In genomic region chr18:58402951-58403702, GRCh38 we compare ENCODE assay signal across 1 cellular context.
TF ChIP-seq lines count a peak whose summit lies in the region.

No MANE protein-coding gene starts in this region.

TF ChIP-seq in HepG2, 621 proteins besides CTCF, POLR2A, EP300 and RAD21 (continued from another document and continues in another):
- TF ChIP-seq HMG20A (CRISPR knock-in tag; IDR thresholded peaks at IDR 0.05; ENCODE audit: borderline replicate concordance) (peak; percentile 79; the same call in 1 of the 2 replicates), ZNF629 (CRISPR knock-in tag; conservative IDR thresholded peaks at IDR 0.05) (0 out of 2 replicates have a peak, but pooled peaks have one; percentile 44), TEAD3 (CRISPR knock-in tag; optimal IDR thresholded peaks at IDR 0.05; ENCODE audit: borderline replicate concordance) (peak; percentile 87), PHF20 (CRISPR knock-in tag; IDR thresholded peaks at IDR 0.05) (no peak), CENPX (CRISPR knock-in tag; IDR thresholded peaks at IDR 0.05) (no peak), NKX3-1 (CRISPR knock-in tag; IDR thresholded peaks at IDR 0.05) (no peak), FOXP1 (IDR thresholded peaks at IDR 0.05) (no peak), FOXP1 (CRISPR knock-in tag; IDR thresholded peaks at IDR 0.05) (peak; percentile 92), ARHGAP35 (CRISPR knock-in tag; IDR thresholded peaks at IDR 0.05; ENCODE audit: borderline replicate concordance) (peak; percentile 75), TEAD2 (CRISPR knock-in tag; IDR thresholded peaks at IDR 0.05) (no peak), U2AF2 (IDR thresholded peaks at IDR 0.05; ENCODE audit: low read depth, low read length) (no peak), IRF2 (CRISPR knock-in tag; IDR thresholded peaks at IDR 0.05) (peak; percentile 92), GRHL1 (CRISPR knock-in tag; conservative IDR thresholded peaks at IDR 0.05) (no peak), GMEB1 (CRISPR knock-in tag; IDR thresholded peaks at IDR 0.05; ENCODE audit: borderline replicate concordance) (peak; percentile 61), TBL1XR1 (IDR thresholded peaks at IDR 0.05; ENCODE audit: borderline replicate concordance, low read length, partially characterized antibody) (no peak), ELK4 (CRISPR knock-in tag; IDR thresholded peaks at IDR 0.05; ENCODE audit: borderline replicate concordance) (no peak), HHEX (CRISPR knock-in tag; IDR thresholded peaks at IDR 0.05) (0 out of 2 replicates have a peak, but pooled peaks have one; percentile 54), FOSL1 (CRISPR knock-in tag; IDR thresholded peaks at IDR 0.05; ENCODE audit: borderline replicate concordance) (no peak), ZNF788 (CRISPR knock-in tag; IDR thresholded peaks at IDR 0.05; ENCODE audit: borderline replicate concordance) (peak; percentile 71; the same call in 1 of the 2 replicates), ZNF281 (CRISPR knock-in tag; IDR thresholded peaks at IDR 0.05; ENCODE audit: borderline replicate concordance) (peak; percentile 85), REXO4 (CRISPR knock-in tag; IDR thresholded peaks at IDR 0.05; ENCODE audit: borderline replicate concordance) (no peak), NFRKB (IDR thresholded peaks at IDR 0.05) (no peak), EHMT2 (IDR thresholded peaks at IDR 0.05; ENCODE audit: borderline replicate concordance, low read depth, low read length) (no peak), KLF13 (CRISPR knock-in tag; IDR thresholded peaks at IDR 0.05) (no peak), TRAFD1 (CRISPR knock-in tag; IDR thresholded peaks at IDR 0.05; ENCODE audit: borderline replicate concordance) (no peak), ZNF264 (CRISPR knock-in tag; IDR thresholded peaks at IDR 0.05) (peak; percentile 64), ZBTB2 (CRISPR knock-in tag; IDR thresholded peaks at IDR 0.05; ENCODE audit: low read depth) (no peak), STAG1 (CRISPR knock-in tag; IDR thresholded peaks at IDR 0.05) (peak; percentile 46), ZNF674 (CRISPR knock-in tag; IDR thresholded peaks at IDR 0.05; ENCODE audit: low read depth) (no peak), ZNF12 (CRISPR knock-in tag; IDR thresholded peaks at IDR 0.05) (no peak), USF2 (IDR thresholded peaks at IDR 0.05; ENCODE audit: low read depth, low read length) (no peak), USF2 (CRISPR knock-in tag; IDR thresholded peaks at IDR 0.05; ENCODE audit: borderline replicate concordance) (no peak), HCFC1 (IDR thresholded peaks at IDR 0.05; ENCODE audit: low read depth, low read length) (no peak), AGO1 (IDR thresholded peaks at IDR 0.05; ENCODE audit: low read depth, low read length, poor library complexity, severe bottlenecking) (peak; percentile 88), TCF7L2 (IDR thresholded peaks at IDR 0.05; ENCODE audit: low read depth, low read length) (no peak), HMGA1 (CRISPR knock-in tag; conservative IDR thresholded peaks at IDR 0.05) (no peak), E2F5 (CRISPR knock-in tag; conservative IDR thresholded peaks at IDR 0.05) (no peak)
- TF ChIP-seq, protein P1, sequence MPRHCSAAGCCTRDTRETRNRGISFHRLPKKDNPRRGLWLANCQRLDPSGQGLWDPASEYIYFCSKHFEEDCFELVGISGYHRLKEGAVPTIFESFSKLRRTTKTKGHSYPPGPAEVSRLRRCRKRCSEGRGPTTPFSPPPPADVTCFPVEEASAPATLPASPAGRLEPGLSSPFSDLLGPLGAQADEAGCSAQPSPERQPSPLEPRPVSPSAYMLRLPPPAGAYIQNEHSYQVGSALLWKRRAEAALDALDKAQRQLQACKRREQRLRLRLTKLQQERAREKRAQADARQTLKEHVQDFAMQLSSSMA (CRISPR knock-in tag; IDR thresholded peaks at IDR 0.05) = no peak
- TF ChIP-seq, protein P2, sequence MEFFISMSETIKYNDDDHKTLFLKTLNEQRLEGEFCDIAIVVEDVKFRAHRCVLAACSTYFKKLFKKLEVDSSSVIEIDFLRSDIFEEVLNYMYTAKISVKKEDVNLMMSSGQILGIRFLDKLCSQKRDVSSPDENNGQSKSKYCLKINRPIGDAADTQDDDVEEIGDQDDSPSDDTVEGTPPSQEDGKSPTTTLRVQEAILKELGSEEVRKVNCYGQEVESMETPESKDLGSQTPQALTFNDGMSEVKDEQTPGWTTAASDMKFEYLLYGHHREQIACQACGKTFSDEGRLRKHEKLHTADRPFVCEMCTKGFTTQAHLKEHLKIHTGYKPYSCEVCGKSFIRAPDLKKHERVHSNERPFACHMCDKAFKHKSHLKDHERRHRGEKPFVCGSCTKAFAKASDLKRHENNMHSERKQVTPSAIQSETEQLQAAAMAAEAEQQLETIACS (CRISPR knock-in tag; IDR thresholded peaks at IDR 0.05) = peak; percentile 45; the same call in 1 of the 2 replicates
- TF ChIP-seq, protein P3, sequence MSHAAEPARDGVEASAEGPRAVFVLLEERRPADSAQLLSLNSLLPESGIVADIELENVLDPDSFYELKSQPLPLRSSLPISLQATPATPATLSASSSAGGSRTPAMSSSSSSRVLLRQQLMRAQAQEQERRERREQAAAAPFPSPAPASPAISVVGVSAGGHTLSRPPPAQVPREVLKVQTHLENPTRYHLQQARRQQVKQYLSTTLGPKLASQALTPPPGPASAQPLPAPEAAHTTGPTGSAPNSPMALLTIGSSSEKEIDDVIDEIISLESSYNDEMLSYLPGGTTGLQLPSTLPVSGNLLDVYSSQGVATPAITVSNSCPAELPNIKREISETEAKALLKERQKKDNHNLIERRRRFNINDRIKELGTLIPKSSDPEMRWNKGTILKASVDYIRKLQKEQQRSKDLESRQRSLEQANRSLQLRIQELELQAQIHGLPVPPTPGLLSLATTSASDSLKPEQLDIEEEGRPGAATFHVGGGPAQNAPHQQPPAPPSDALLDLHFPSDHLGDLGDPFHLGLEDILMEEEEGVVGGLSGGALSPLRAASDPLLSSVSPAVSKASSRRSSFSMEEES (CRISPR knock-in tag; IDR thresholded peaks at IDR 0.05) = peak; percentile 91
- TF ChIP-seq, protein P4, sequence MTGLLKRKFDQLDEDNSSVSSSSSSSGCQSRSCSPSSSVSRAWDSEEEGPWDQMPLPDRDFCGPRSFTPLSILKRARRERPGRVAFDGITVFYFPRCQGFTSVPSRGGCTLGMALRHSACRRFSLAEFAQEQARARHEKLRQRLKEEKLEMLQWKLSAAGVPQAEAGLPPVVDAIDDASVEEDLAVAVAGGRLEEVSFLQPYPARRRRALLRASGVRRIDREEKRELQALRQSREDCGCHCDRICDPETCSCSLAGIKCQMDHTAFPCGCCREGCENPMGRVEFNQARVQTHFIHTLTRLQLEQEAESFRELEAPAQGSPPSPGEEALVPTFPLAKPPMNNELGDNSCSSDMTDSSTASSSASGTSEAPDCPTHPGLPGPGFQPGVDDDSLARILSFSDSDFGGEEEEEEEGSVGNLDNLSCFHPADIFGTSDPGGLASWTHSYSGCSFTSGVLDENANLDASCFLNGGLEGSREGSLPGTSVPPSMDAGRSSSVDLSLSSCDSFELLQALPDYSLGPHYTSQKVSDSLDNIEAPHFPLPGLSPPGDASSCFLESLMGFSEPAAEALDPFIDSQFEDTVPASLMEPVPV (CRISPR knock-in tag; IDR thresholded peaks at IDR 0.05) = peak; percentile 88
- TF ChIP-seq, protein P5, sequence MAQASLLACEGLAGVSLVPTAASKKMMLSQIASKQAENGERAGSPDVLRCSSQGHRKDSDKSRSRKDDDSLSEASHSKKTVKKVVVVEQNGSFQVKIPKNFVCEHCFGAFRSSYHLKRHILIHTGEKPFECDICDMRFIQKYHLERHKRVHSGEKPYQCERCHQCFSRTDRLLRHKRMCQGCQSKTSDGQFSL (CRISPR knock-in tag; IDR thresholded peaks at IDR 0.05) = no peak
